ENCODE assay signal across 6 cellular contexts in the genomic region with DNA sequence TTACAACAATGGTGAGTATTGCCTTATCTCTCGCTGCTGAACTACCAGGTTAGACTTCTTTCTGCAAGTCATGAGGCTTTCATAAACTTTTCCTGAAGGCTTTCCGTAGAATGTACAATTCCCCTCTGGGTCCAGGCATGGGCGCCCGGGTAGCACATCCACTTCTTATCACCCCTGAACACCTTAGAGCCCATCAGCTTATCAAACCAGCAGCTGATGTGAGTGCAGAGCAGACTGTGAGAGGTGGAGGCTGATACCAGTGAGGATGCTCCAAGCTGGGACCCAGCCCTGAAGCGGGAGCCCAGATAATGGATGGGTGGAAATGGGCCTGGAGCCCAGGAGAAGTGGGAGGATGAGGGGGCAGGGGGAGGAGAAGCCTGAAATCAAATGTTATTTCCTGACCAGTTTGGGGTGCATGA. TPM values are rescaled to one million over a fixed set of nuclear protein-coding genes. Genes with fewer than 3 reads are reported as not detected.
"Had no signal": no experiment of that assay in that cellular context is flagged by ENCODE, and none has a peak within 500 bp of the region (broad histone marks: within the 10 kb centered on the region; RNA-seq: fewer than 3 reads in every experiment).

No MANE protein-coding gene starts in this region.

RNA-seq across cellular contexts. Expression of gene RHD, which starts 7.4 kb away (rescaled TPM):
- total RNA-seq: M059J, PC-9, Peyer's patch, Right ventricle myocardium superior, SJSA1 had no signal
- polyA plus RNA-seq: SK-N-SH had no signal
